8 cellular contexts compared by ENCODE assay signal in the genomic region with DNA sequence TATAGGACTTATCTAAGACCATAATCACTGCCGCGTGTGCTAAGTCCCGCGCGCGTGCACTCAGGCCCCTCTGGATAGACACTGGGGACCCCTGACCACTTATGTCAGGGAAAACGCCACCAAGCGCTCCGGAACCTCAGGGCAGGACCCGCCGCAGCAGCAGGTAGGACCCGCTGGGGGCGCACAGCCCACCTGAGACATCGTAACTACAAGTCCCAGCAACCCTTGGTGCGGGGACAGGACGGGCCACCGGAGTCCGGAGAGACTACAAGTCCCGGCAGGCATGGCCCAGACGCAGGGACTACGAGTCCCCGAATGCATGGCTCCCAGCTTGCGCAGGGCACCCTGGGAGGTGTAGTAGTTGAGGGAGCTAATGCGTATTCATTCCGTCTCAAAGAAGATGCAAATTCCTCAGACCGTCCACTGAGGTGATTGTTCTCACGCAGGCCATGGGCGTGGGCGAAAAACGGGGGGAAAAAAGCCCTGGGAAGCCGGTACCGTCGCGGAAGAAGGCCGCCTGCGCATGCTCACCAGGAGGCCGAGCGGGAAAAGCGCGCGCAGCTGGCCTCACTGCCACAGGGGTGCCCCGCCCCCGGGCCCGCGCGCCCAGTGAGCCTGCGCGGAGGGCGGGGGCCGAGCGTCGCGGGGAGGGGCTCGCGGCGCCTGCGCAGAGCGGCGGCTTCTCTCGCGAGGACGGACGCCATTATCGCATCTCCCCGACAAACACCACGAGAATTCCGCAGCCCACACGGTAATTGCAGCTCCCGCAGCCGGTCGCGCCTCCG. TPM values are rescaled to one million over a fixed set of nuclear protein-coding genes. Genes with fewer than 3 reads are reported as not detected.
DNase-seq lines count a peak whose midpoint lies in the region; ATAC-seq and TF ChIP-seq lines count a peak whose summit lies in the region.

A gene with protein sequence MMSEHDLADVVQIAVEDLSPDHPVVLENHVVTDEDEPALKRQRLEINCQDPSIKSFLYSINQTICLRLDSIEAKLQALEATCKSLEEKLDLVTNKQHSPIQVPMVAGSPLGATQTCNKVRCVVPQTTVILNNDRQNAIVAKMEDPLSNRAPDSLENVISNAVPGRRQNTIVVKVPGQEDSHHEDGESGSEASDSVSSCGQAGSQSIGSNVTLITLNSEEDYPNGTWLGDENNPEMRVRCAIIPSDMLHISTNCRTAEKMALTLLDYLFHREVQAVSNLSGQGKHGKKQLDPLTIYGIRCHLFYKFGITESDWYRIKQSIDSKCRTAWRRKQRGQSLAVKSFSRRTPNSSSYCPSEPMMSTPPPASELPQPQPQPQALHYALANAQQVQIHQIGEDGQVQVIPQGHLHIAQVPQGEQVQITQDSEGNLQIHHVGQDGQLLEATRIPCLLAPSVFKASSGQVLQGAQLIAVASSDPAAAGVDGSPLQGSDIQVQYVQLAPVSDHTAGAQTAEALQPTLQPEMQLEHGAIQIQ (plus strand): TSS at position 670 of the 785 bp plus-strand sequence. CDS start 23,682 bp downstream, outside the sequence.

- H3K27me3 Mint-ChIP-seq in T-helper 1 cell treated with Interleukin-12 subunit alpha and Interleukin-12 subunit beta and Interleukin-4 antibody, amounts not matched to agents 30 μg/mL and 1 μg/mL, for 36 hours (ENCODE audit: low read depth): no peaks in the 10 kb centered on the region

- H3K4me1 ChIP-seq in upper lobe of right lung: peaks cover 35% of the 10 kb centered on the region

- ATAC-seq in HG02885 (IDR thresholded peaks at IDR 0.05; ENCODE audit: poor library complexity, unreplicated experiment) (peak; percentile 83), left cardiac atrium (peak; percentile 96 to 97), upper lobe of right lung (peak; percentile 93)

- H3K9me3 ChIP-seq in upper lobe of right lung: no peaks in the 10 kb centered on the region

- H3K27ac Mint-ChIP-seq in T-helper 1 cell treated with Interleukin-12 subunit alpha and Interleukin-12 subunit beta and Interleukin-4 antibody, amounts not matched to agents 30 μg/mL and 1 μg/mL, for 36 hours: peak within 1 kb of the TSS; percentile 98

- TF ChIP-seq POLR2A in GM15510 (IDR thresholded peaks at IDR 0.05; ENCODE audit: borderline replicate concordance, extremely low read depth, insufficient read length): peak; percentile 49

- peak within 1 kb of the TSS; percentile 98 for H3K4me3 ChIP-seq in upper lobe of right lung

- H3K36me3 ChIP-seq in upper lobe of right lung: no peaks in the 10 kb centered on the region

- H3K4me1 Mint-ChIP-seq in T-helper 1 cell treated with Interleukin-12 subunit alpha and Interleukin-12 subunit beta and Interleukin-4 antibody, amounts not matched to agents 30 μg/mL and 1 μg/mL, for 36 hours (ENCODE audit: low read depth): peaks cover 47% of the 10 kb centered on the region

- intact Hi-C loops in left cardiac atrium (cut with DNase I) (no loop called here), posterior vena cava (cut with DNase I) (no loop called here), upper lobe of right lung (cut with DNase I) (no loop called here)

- peaks cover 17% of the 10 kb centered on the region for H3K36me3 Mint-ChIP-seq in T-helper 1 cell treated with Interleukin-12 subunit alpha and Interleukin-12 subunit beta and Interleukin-4 antibody, amounts not matched to agents 30 μg/mL and 1 μg/mL, for 36 hours (ENCODE audit: low read depth)

- H3K27me3 ChIP-seq in upper lobe of right lung: no peaks in the 10 kb centered on the region

- peak within 1 kb of the TSS; percentile 95 for H3K4me3 Mint-ChIP-seq in T-helper 1 cell treated with Interleukin-12 subunit alpha and Interleukin-12 subunit beta and Interleukin-4 antibody, amounts not matched to agents 30 μg/mL and 1 μg/mL, for 36 hours

- H3K27ac ChIP-seq in upper lobe of right lung: peak within 1 kb of the TSS; percentile 98

- DNase-seq in NCI-H1694 (lab: John Stamatoyannopoulos, UW) (peak; percentile 93), amniotic stem cell (lab: John Stamatoyannopoulos, UW) (peak; percentile 94), left cardiac atrium (peak; percentile 99), posterior vena cava (ENCODE audit: low spot score) (peak; percentile 99), upper lobe of right lung (peak; percentile 99)

- H3K9me3 Mint-ChIP-seq in T-helper 1 cell treated with Interleukin-12 subunit alpha and Interleukin-12 subunit beta and Interleukin-4 antibody, amounts not matched to agents 30 μg/mL and 1 μg/mL, for 36 hours: no peaks in the 10 kb centered on the region

- peak; percentile 56 for TF ChIP-seq CTCF in upper lobe of right lung (IDR thresholded peaks at IDR 0.05)

RNA-seq across cellular contexts. Expression of the gene that starts here (rescaled TPM):
- 10 to 100 TPM; 13.9 to 16.7 TPM for total RNA-seq in left cardiac atrium
- total RNA-seq in posterior vena cava: 10 to 100 TPM; 14.7 to 20.9 TPM
- 20.6 TPM for total RNA-seq in upper lobe of right lung

Comparison
In these comparisons a context has a peak if more than half of its experiments do, and no peak if none do; other contexts are left out.
1. Peak in every context shown above with its lines: DNase-seq, ATAC-seq, H3K4me3 ChIP-seq and H3K27ac ChIP-seq.